4 cellular contexts compared by ENCODE assay signal in genomic region chr10:33733058-33733457, GRCh38.
"Had no signal": no experiment of that assay in that cellular context is flagged by ENCODE, and none has a peak within 500 bp of the region (broad histone marks: within the 10 kb centered on the region; RNA-seq: fewer than 3 reads in every experiment).

No MANE protein-coding gene starts in this region.

- H3K4me3 Mint-ChIP-seq: GM23338, H9, IgD-negative memory B cell had no signal

- H2AFZ ChIP-seq: GM23338 had no signal

- H3K4me1 Mint-ChIP-seq: GM23338, H9, IgD-negative memory B cell had no signal

- H3K4me3 ChIP-seq: GM23338 had no signal

- H3K27me3 Mint-ChIP-seq: IgD-negative memory B cell had no signal

- H3K4me2 ChIP-seq: GM23338 had no signal

- H3K27ac Mint-ChIP-seq: GM23338, H9, IgD-negative memory B cell had no signal

- DNase-seq: H9, HCEC 1CT had no signal
